Comparison of ENCODE assay signal across 10 cellular contexts in the genomic region with DNA sequence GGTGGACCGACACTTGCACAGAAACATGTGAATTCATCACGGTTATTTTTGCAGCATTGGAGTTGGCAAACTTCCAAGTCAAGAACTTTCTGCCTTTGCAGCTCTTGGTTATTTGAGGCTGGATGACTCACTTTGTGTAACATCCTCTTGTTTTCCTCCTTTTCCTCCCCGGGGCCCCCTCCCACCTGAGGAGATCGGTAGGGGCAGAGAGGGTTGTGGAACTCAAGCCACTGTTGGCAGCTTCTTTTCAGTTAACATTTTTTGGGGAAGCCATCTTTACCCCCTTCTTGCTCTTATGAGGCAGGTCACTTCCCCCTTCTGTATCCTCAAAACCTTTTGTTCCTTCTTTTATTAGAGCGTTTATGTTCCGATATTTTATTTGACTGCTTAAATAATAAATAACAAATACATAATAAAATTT. TPM values are rescaled to one million over a fixed set of nuclear protein-coding genes. Genes with fewer than 3 reads are reported as not detected.
A peak's percentile ranks its signal among the peaks of the same experiment; 100 is the strongest.
DNase-seq lines count a peak whose midpoint lies in the region; TF ChIP-seq lines count a peak whose summit lies in the region.
"Had no signal": no experiment of that assay in that cellular context is flagged by ENCODE, and none has a peak within 500 bp of the region (broad histone marks: within the 10 kb centered on the region; RNA-seq: fewer than 3 reads in every experiment).

No MANE protein-coding gene starts in this region.

- DNase-seq in AG09309 (ENCODE audit: low read depth) = peak; percentile 18
- peak; percentile 73 for DNase-seq in HS-27A (ENCODE audit: low read depth)
- DNase-seq in astrocyte of the cerebellum (ENCODE audit: low read depth) = peak; percentile 67
- peak; percentile 70 for DNase-seq in kidney epithelial cell (ENCODE audit: low read depth)
- no peak for DNase-seq in NCI-H748 (lab: John Stamatoyannopoulos, UW; ENCODE audit: unreplicated experiment)
- no peak for DNase-seq in NCI-H748 treated with DMSO at 0.1 percent for 48 hours (lab: John Stamatoyannopoulos, UW)
- no peak for DNase-seq in NCI-H345 (lab: John Stamatoyannopoulos, UW)
- no peak for DNase-seq in NCI-H345 treated with DMSO at 0.1 percent for 48 hours (lab: John Stamatoyannopoulos, UW; ENCODE audit: unreplicated experiment)
- DNase-seq: NCI-H1105, SHP77 had no signal

- H3K27me3 ChIP-seq in kidney epithelial cell (ENCODE audit: control insufficient read depth, insufficient read depth, low read length) = no peaks in the 10 kb centered on the region

- H3K36me3 ChIP-seq in kidney epithelial cell (ENCODE audit: control insufficient read depth, insufficient read depth, low read length) = no peaks in the 10 kb centered on the region

- H3K4me3 ChIP-seq in AG09309 (ENCODE audit: control insufficient read depth, low read depth, low read length) (no peak overlapping the region), astrocyte of the cerebellum (ENCODE audit: low read depth, low read length) (no peak overlapping the region), kidney epithelial cell (ENCODE audit: low read depth, low read length) (no peak overlapping the region)

- TF ChIP-seq CTCF in AG09309 (IDR thresholded peaks at IDR 0.05; ENCODE audit: control insufficient read depth, insufficient read depth, low read depth, low read length, missing control alignments) = no peak
- TF ChIP-seq CTCF in astrocyte of the cerebellum (IDR thresholded peaks at IDR 0.05; ENCODE audit: low read depth, low read length, missing control alignments) = no peak
- TF ChIP-seq CTCF in kidney epithelial cell (IDR thresholded peaks at IDR 0.05; ENCODE audit: insufficient read depth, low read length, poor library complexity, severe bottlenecking) = no peak

- in situ Hi-C loops in astrocyte of the cerebellum (cut with HindIII; ENCODE audit: low sequenced_read_pairs) = no loop called here

RNA-seq across cellular contexts. Expression of a gene that starts 48.6 kb away (rescaled TPM):
- 56.4 and 58.5 TPM in 2 replicates for total RNA-seq in kidney epithelial cell

Comparison
In these comparisons a context has a peak if more than half of its experiments do, and no peak if none do; other contexts are left out.
1. DNase-seq: peak in AG09309 (single experiment), HS-27A (single experiment), astrocyte of the cerebellum (single experiment) and kidney epithelial cell (single experiment); none in NCI-H748 (single experiment), NCI-H748 treated with DMSO at 0.1 percent for 48 hours (single experiment), NCI-H345 (single experiment) and NCI-H345 treated with DMSO at 0.1 percent for 48 hours (single experiment).